In genomic region chr6:157715766-157716171, GRCh38 we compare ENCODE assay signal across 1 cellular context.
TF ChIP-seq lines count a peak whose summit lies in the region.

No MANE protein-coding gene starts in this region.

TF ChIP-seq in GM23338, 12 proteins besides CTCF, POLR2A, EP300 and RAD21 (continued from another document):
- TF ChIP-seq ZNF462 (CRISPR knock-in tag; IDR thresholded peaks at IDR 0.05) (no peak), ZNF331 (CRISPR knock-in tag; IDR thresholded peaks at IDR 0.05; ENCODE audit: low read depth) (no peak), EZH2phosphoT487 (IDR thresholded peaks at IDR 0.05; ENCODE audit: unreplicated experiment) (no peak), JUNB (IDR thresholded peaks at IDR 0.05; ENCODE audit: unreplicated experiment) (no peak), EZH2 (IDR thresholded peaks at IDR 0.05; ENCODE audit: low read depth, unreplicated experiment) (no peak), ZNF114 (CRISPR knock-in tag; IDR thresholded peaks at IDR 0.05) (no peak), STAT1 (IDR thresholded peaks at IDR 0.05; ENCODE audit: unreplicated experiment) (no peak), POLR2AphosphoS5 (IDR thresholded peaks at IDR 0.05; ENCODE audit: low read depth) (no peak), ETS1 (IDR thresholded peaks at IDR 0.05) (no peak), CREB1 (CRISPR knock-in tag; IDR thresholded peaks at IDR 0.05; ENCODE audit: low read depth) (no peak), NANOG (IDR thresholded peaks at IDR 0.05; ENCODE audit: borderline replicate concordance) (no peak)
